8 cellular contexts compared by ENCODE assay signal in genomic region chr13:45119990-45120864, GRCh38. TPM values are rescaled to one million over a fixed set of nuclear protein-coding genes. Genes with fewer than 3 reads are reported as not detected.
A peak's percentile ranks its signal among the peaks of the same experiment; 100 is the strongest.
DNase-seq lines count a peak whose midpoint lies in the region; ATAC-seq and TF ChIP-seq lines count a peak whose summit lies in the region.

A gene with protein sequence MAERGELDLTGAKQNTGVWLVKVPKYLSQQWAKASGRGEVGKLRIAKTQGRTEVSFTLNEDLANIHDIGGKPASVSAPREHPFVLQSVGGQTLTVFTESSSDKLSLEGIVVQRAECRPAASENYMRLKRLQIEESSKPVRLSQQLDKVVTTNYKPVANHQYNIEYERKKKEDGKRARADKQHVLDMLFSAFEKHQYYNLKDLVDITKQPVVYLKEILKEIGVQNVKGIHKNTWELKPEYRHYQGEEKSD (plus strand): TSS chr13:45120510. CDS start chr13:45120656, 146 bp downstream.

- DNase-seq in NCI-H82 (lab: John Stamatoyannopoulos, UW): peak; percentile 97
- peak; percentile 79 to 84 for DNase-seq in activated CD4-positive, alpha-beta T cell treated with anti-CD3 and anti-CD28 coated beads, Interleukin-2, amount 50 U/mL, for 4 hours
- peak; percentile 89 to 98 for DNase-seq in lower leg skin (ENCODE audit: low spot score in 2 of 2)
- DNase-seq in stimulated activated CD4-positive, alpha-beta T cell treated with anti-CD3 and anti-CD28 coated beads, Interleukin-4, amount 100 ng/mL, for 4 hours: peak; percentile 81 to 85

- H3K27ac ChIP-seq in C4-2B (peak within 1 kb of the TSS; percentile 84), ectodermal cell (ENCODE audit: insufficient read depth, low read depth, low read length, poor library complexity, severe bottlenecking) (peak within 1 kb of the TSS; percentile 86)

- 2% methylated on average over 53 of the region's 53 CpGs for WGBS in ectodermal cell, 2 experiments
- WGBS in lower leg skin, 2 donors: 1% methylated on average over 53 of the region's 53 CpGs

- intact Hi-C loops in lower leg skin (cut with DNase I; ENCODE audit: low total_unique reads): no loop called here

- no peak for TF ChIP-seq CTCF in C4-2B (conservative IDR thresholded peaks at IDR 0.05)
- TF ChIP-seq CTCF in lower leg skin (IDR thresholded peaks at IDR 0.05): no peak

- H3K9me3 ChIP-seq in ectodermal cell (ENCODE audit: control insufficient read depth, low read length): no peaks in the 10 kb centered on the region

- H3K27me3 ChIP-seq in ectodermal cell (ENCODE audit: control insufficient read depth, insufficient read depth, low read length, poor library complexity, severe bottlenecking): no peaks in the 10 kb centered on the region

- TF ChIP-seq POLR2A in lower leg skin (IDR thresholded peaks at IDR 0.05): no peak

- H3K36me3 ChIP-seq in ectodermal cell (ENCODE audit: control insufficient read depth, insufficient read depth, low read length): no peaks in the 10 kb centered on the region

- peak; percentile 82 for ATAC-seq in GM19395 (IDR thresholded peaks at IDR 0.05; ENCODE audit: unreplicated experiment)
- ATAC-seq in HG03558 (IDR thresholded peaks at IDR 0.05; ENCODE audit: extremely low read depth, unreplicated experiment): peak; percentile 44

- H3K4me1 ChIP-seq in ectodermal cell (ENCODE audit: control insufficient read depth, insufficient read depth, low read length): peaks cover 5% of the 10 kb centered on the region

- peak within 1 kb of the TSS; percentile 90 for H3K4me3 ChIP-seq in ectodermal cell (ENCODE audit: insufficient read depth, low read depth, low read length)
- peak within 1 kb of the TSS; percentile 92 for H3K4me3 ChIP-seq in lower leg skin (ENCODE audit: low read depth, poor library complexity, severe bottlenecking)

RNA-seq across cellular contexts. Expression of the gene that starts here (rescaled TPM):
- polyA plus RNA-seq in ectodermal cell (2013, experiment 1 of 4): 36.0 TPM
- polyA plus RNA-seq in ectodermal cell (2013, experiment 2 of 4): 39.9 TPM
- 31.1 TPM for polyA plus RNA-seq in ectodermal cell (2013, experiment 3 of 4)
- 34.8 TPM for polyA plus RNA-seq in ectodermal cell (2013, experiment 4 of 4)
- total RNA-seq in lower leg skin: 10 to 100 TPM; 35.6 to 52.4 (median 45.3) TPM

Comparison
In these comparisons a context has a peak if more than half of its experiments do, and no peak if none do; other contexts are left out.
1. Peak in every context shown above with its lines: DNase-seq, ATAC-seq, H3K4me3 ChIP-seq and H3K27ac ChIP-seq.